ENCODE assay signal across 8 cellular contexts in genomic region chr1:144077167-144077841, GRCh38.
DNase-seq lines count a peak whose midpoint lies in the region; ATAC-seq and TF ChIP-seq lines count a peak whose summit lies in the region.
"Not testable (repeated sequence)": the region's sequence is repeated elsewhere in the genome, so short reads cannot be mapped to it uniquely, and the experiment has no call there.

No MANE protein-coding gene starts in this region.

- H3K4me3 ChIP-seq in astrocyte of the spinal cord (ENCODE audit: low read depth, low read length) (peak overlapping the region; percentile 48), fibroblast of the aortic adventitia (ENCODE audit: low read depth, low read length) (peak overlapping the region; percentile 60), lower lobe of right lung (peak overlapping the region; percentile 56), tibial nerve (peak overlapping the region; percentile 9 to 57 (median 34))

- not testable (repeated sequence) for H3K4me1 Mint-ChIP-seq in CD4-positive, alpha-beta T cell (ENCODE audit: low read depth); activated CD8-positive, alpha-beta T cell treated with anti-CD3 and anti-CD28 coated beads, Interleukin-2, amount 10 ng/mL, durations not matched to agents 7 days and 5 days (ENCODE audit: low read depth)

- WGBS in tibial nerve, 2 donors: 1 to 26% methylated on average over 25 to 60 of the region's 93 CpGs

- H3K27me3 ChIP-seq in CD4-positive, alpha-beta T cell (ENCODE audit: control insufficient read depth, insufficient read depth, low read length); lower lobe of right lung (ENCODE audit: low read depth); tibial nerve: not testable (repeated sequence)

- H3K9me3 Mint-ChIP-seq in CD4-positive, alpha-beta T cell; activated CD8-positive, alpha-beta T cell treated with anti-CD3 and anti-CD28 coated beads, Interleukin-2, amount 10 ng/mL, durations not matched to agents 7 days and 5 days (ENCODE audit: insufficient read depth): not testable (repeated sequence)

- in situ Hi-C loops in astrocyte of the spinal cord (cut with HindIII; ENCODE audit: low sequenced_read_pairs): not testable (repeated sequence)

- H3K27ac ChIP-seq in CD4-positive, alpha-beta T cell (ENCODE audit: low read depth, low read length); lower lobe of right lung; tibial nerve: not testable (repeated sequence)

- H3K27me3 Mint-ChIP-seq in CD4-positive, alpha-beta T cell; activated CD8-positive, alpha-beta T cell treated with anti-CD3 and anti-CD28 coated beads, Interleukin-2, amount 10 ng/mL, durations not matched to agents 7 days and 5 days (ENCODE audit: low read depth): not testable (repeated sequence)

- CTCF ChIA-PET in CD4-positive, alpha-beta T cell (lab: Charles Lee); activated CD8-positive, alpha-beta T cell treated with anti-CD3 and anti-CD28 coated beads, Interleukin-2, amount 10 ng/mL, durations not matched to agents 7 days and 5 days (lab: Charles Lee): not testable (repeated sequence)

- H3K4me1 ChIP-seq in lower lobe of right lung, tibial nerve: not testable (repeated sequence)

- H3K4me3 Mint-ChIP-seq in CD4-positive, alpha-beta T cell: peak overlapping the region; percentile 82
- peak overlapping the region; percentile 54 for H3K4me3 Mint-ChIP-seq in activated CD8-positive, alpha-beta T cell treated with anti-CD3 and anti-CD28 coated beads, Interleukin-2, amount 10 ng/mL, durations not matched to agents 7 days and 5 days

- peak; percentile 41 for ATAC-seq in CD4-positive, alpha-beta T cell (ENCODE audit: poor library complexity)
- ATAC-seq in activated CD8-positive, alpha-beta T cell treated with anti-CD3 and anti-CD28 coated beads, Interleukin-2, amount 10 ng/mL, durations not matched to agents 7 days and 5 days; lower lobe of right lung; sciatic nerve: not testable (repeated sequence)

- not testable (repeated sequence) for TF ChIP-seq POLR2A in tibial nerve (IDR thresholded peaks at IDR 0.05)

- H3K36me3 Mint-ChIP-seq in CD4-positive, alpha-beta T cell (ENCODE audit: low read depth); activated CD8-positive, alpha-beta T cell treated with anti-CD3 and anti-CD28 coated beads, Interleukin-2, amount 10 ng/mL, durations not matched to agents 7 days and 5 days (ENCODE audit: low read depth): not testable (repeated sequence)

- not testable (repeated sequence) for TF ChIP-seq CTCF in CD4-positive, alpha-beta T cell (IDR thresholded peaks at IDR 0.05); astrocyte of the spinal cord (IDR thresholded peaks at IDR 0.05; ENCODE audit: low read depth, low read length); fibroblast of the aortic adventitia (IDR thresholded peaks at IDR 0.05; ENCODE audit: insufficient read depth, low read length); lower lobe of right lung (IDR thresholded peaks at IDR 0.05); tibial nerve (IDR thresholded peaks at IDR 0.05)

- H3K27ac Mint-ChIP-seq in CD4-positive, alpha-beta T cell: not testable (repeated sequence)
- peak overlapping the region; percentile 39 for H3K27ac Mint-ChIP-seq in activated CD8-positive, alpha-beta T cell treated with anti-CD3 and anti-CD28 coated beads, Interleukin-2, amount 10 ng/mL, durations not matched to agents 7 days and 5 days

- POLR2A ChIA-PET in CD4-positive, alpha-beta T cell (lab: Charles Lee); activated CD8-positive, alpha-beta T cell treated with anti-CD3 and anti-CD28 coated beads, Interleukin-2, amount 10 ng/mL, durations not matched to agents 7 days and 5 days (lab: Charles Lee): not testable (repeated sequence)

- not testable (repeated sequence) for H3K36me3 ChIP-seq in lower lobe of right lung, tibial nerve

- intact Hi-C loops in CD4-positive, alpha-beta T cell (cut with DNase I, micrococcal nuclease); lower lobe of right lung (cut with DNase I); sciatic nerve (cut with DNase I): not testable (repeated sequence)

- DNase-seq in CD4-positive, alpha-beta T cell: peak in 6 of 10 experiments; percentile 5 to 56 (median 34)
- peak; percentile 65 for DNase-seq in NAMALWA (ENCODE audit: low spot score)
- DNase-seq in activated CD8-positive, alpha-beta T cell treated with anti-CD3 and anti-CD28 coated beads, Interleukin-2, amount 10 ng/mL, durations not matched to agents 7 days and 5 days: peak; percentile 45
- DNase-seq in astrocyte of the spinal cord (ENCODE audit: low read depth, low spot score): peak; percentile 41
- peak; percentile 10 for DNase-seq in fibroblast of the aortic adventitia (ENCODE audit: low read depth)
- peak; percentile 54 for DNase-seq in lower lobe of right lung
- peak; percentile 25 for DNase-seq in sciatic nerve (ENCODE audit: low spot score)
- peak in 1 of 2 donors; percentile 4 for DNase-seq in tibial nerve (ENCODE audit: low spot score in 2 of 2)

- not testable (repeated sequence) for TF ChIP-seq EP300 in tibial nerve (IDR thresholded peaks at IDR 0.05)

- H3K9me3 ChIP-seq in CD4-positive, alpha-beta T cell (ENCODE audit: control insufficient read depth, low read length); lower lobe of right lung; tibial nerve: not testable (repeated sequence)
